In genomic region chr12:49200882-49201594, GRCh38 we compare ENCODE assay signal across 1 cellular context.
TF ChIP-seq lines count a peak whose summit lies in the region.

No MANE protein-coding gene starts in this region.

TF ChIP-seq in GM23338, 12 proteins besides CTCF, POLR2A, EP300 and RAD21 (continued from another document):
- no peak for TF ChIP-seq ETS1 (IDR thresholded peaks at IDR 0.05)
- TF ChIP-seq POLR2AphosphoS5 (IDR thresholded peaks at IDR 0.05; ENCODE audit: low read depth): no peak
- TF ChIP-seq EZH2phosphoT487 (IDR thresholded peaks at IDR 0.05; ENCODE audit: unreplicated experiment): no peak
- TF ChIP-seq STAT1 (IDR thresholded peaks at IDR 0.05; ENCODE audit: unreplicated experiment): no peak
- no peak for TF ChIP-seq CREB1 (CRISPR knock-in tag; IDR thresholded peaks at IDR 0.05; ENCODE audit: low read depth)
